Comparison of ENCODE assay signal across 1 cellular context in genomic region chr7:28666144-28666543, GRCh38.
TF ChIP-seq lines count a peak whose summit lies in the region.

No MANE protein-coding gene starts in this region.

TF ChIP-seq in SK-N-SH treated with all-trans-retinoic acid at 6 μM for 48 hours, 23 proteins besides CTCF, POLR2A, EP300 and RAD21 (continued from another document):
- TF ChIP-seq ZFP30 (CRISPR knock-in tag; IDR thresholded peaks at IDR 0.05) (no peak), PPARA (CRISPR knock-in tag; IDR thresholded peaks at IDR 0.05; ENCODE audit: borderline replicate concordance) (no peak), TSHZ2 (CRISPR knock-in tag; IDR thresholded peaks at IDR 0.05) (no peak), ISL1 (CRISPR knock-in tag; IDR thresholded peaks at IDR 0.05) (no peak)
